ENCODE assay signal across 10 cellular contexts in genomic region chr1:35190784-35191183, GRCh38. TPM values are rescaled to one million over a fixed set of nuclear protein-coding genes. Genes with fewer than 3 reads are reported as not detected.
A peak's percentile ranks its signal among the peaks of the same experiment; 100 is the strongest.
DNase-seq lines count a peak whose midpoint lies in the region; ATAC-seq, FAIRE-seq and TF ChIP-seq lines count a peak whose summit lies in the region.
"Had no signal": no experiment of that assay in that cellular context is flagged by ENCODE, and none has a peak within 500 bp of the region (broad histone marks: within the 10 kb centered on the region; RNA-seq: fewer than 3 reads in every experiment).

No MANE protein-coding gene starts in this region.

- peaks cover 37 to 61% of the 10 kb centered on the region in 2 donors for H3K36me3 Mint-ChIP-seq in activated T-cell treated with anti-CD3 and anti-CD28 coated beads, Interleukin-2, amount 50 U/mL, for 72 hours (ENCODE audit: insufficient read depth in 2 of 2)

- H3K27me3 ChIP-seq in adrenal gland (no peaks in the 10 kb centered on the region), HepG2 (ENCODE audit: control insufficient read depth in 1 of 2, insufficient read depth in 2 of 2, low read length in 2 of 2) (no peaks in the 10 kb centered on the region; a peak in 1 of 5 replicates), tibial nerve (no peaks in the 10 kb centered on the region)

- WGBS in adrenal gland, 4 donors, result 1 to 7% (median 4%) methylated on average over 6 of the region's 6 CpGs
- 5% methylated on average over 6 of the region's 6 CpGs for WGBS in HepG2 (ENCODE audit: low lambda C conversion rate)
- 0 to 3% methylated on average over 6 of the region's 6 CpGs for WGBS in tibial nerve, 2 donors

- CTCF ChIA-PET in HepG2 (lab: Yijun Ruan, JAX; ENCODE audit: low intra/inter-chr PET ratio, low total read pairs), result no interaction called here

- peak overlapping the region; percentile 95 to 100 for H3K4me3 Mint-ChIP-seq in activated T-cell treated with anti-CD3 and anti-CD28 coated beads, Interleukin-2, amount 50 U/mL, for 72 hours

- no peak for TF ChIP-seq POLR2A in adrenal gland (IDR thresholded peaks at IDR 0.05)
- no peak; a peak in 1 of 4 replicates for TF ChIP-seq POLR2A in HepG2 (IDR thresholded peaks at IDR 0.05; ENCODE audit: insufficient read depth in 1 of 2, low read depth in 2 of 2, low read length in 2 of 2)
- TF ChIP-seq POLR2A in tibial nerve (IDR thresholded peaks at IDR 0.05), result no peak

- peaks cover 70% of the 10 kb centered on the region for H3K79me2 ChIP-seq in HepG2 (ENCODE audit: insufficient read depth, low read length)

- H3K27ac ChIP-seq in adrenal gland (peak overlapping the region in 2 of 5 donors; percentile 36 to 99), HepG2 (ENCODE audit: extremely low read length, insufficient read depth, low read length) (peak overlapping the region; percentile 35), tibial nerve (peak overlapping the region in 2 of 4 donors; percentile 97 to 99)

- no peak for DNase-seq in activated T-cell treated with anti-CD3 and anti-CD28 coated beads, Interleukin-2, amount 50 U/mL, for 72 hours
- DNase-seq in activated T-cell treated with anti-CD3 and anti-CD28 coated beads, Interleukin-2, amount 50 U/mL, for 48 hours, result no peak
- DNase-seq in adrenal gland, result peak in 1 of 7 donors; percentile 32
- no peak for DNase-seq in HepG2 (ENCODE audit: low spot score)
- DNase-seq in tibial nerve (ENCODE audit: low spot score in 2 of 2), result no peak
- DNase-seq in ureter (ENCODE audit: low spot score), result no peak
- no peak for DNase-seq in NCI-H2029 treated with DMSO at 0.1 percent for 48 hours (lab: John Stamatoyannopoulos, UW)
- no peak for DNase-seq in HUDEP-2 (lab: John Stamatoyannopoulos, UW; ENCODE audit: unreplicated experiment in 76 of 76)
- DNase-seq: NCI-H748 treated with DMSO at 0.1 percent for 48 hours had no signal

- no peak for TF ChIP-seq RAD21 in HepG2 (CRISPR knock-in tag; IDR thresholded peaks at IDR 0.05)

- peaks cover 75% of the 10 kb centered on the region for H3K4me1 Mint-ChIP-seq in activated T-cell treated with anti-CD3 and anti-CD28 coated beads, Interleukin-2, amount 50 U/mL, for 72 hours (ENCODE audit: low read depth)

- H3K4me1 ChIP-seq in adrenal gland (replicated peaks in 1 of 2) (peaks cover 19 to 54% of the 10 kb centered on the region in 2 donors), HepG2 (ENCODE audit: insufficient read depth, low read length) (peaks cover 69% of the 10 kb centered on the region), tibial nerve (peaks cover 0 to 63% (median 47%) of the 10 kb centered on the region in 4 donors)

- peaks cover 61% of the 10 kb centered on the region for H4K20me1 ChIP-seq in HepG2 (ENCODE audit: insufficient read depth, low read length)

- H3K9me3 ChIP-seq in adrenal gland (replicated peaks in 1 of 3) (no peaks in the 10 kb centered on the region), HepG2 (ENCODE audit: low read length) (no peaks in the 10 kb centered on the region), tibial nerve (no peaks in the 10 kb centered on the region)

- H2AFZ ChIP-seq in HepG2 (ENCODE audit: low read length), result no peak overlapping the region

- TSS peak; percentile 54 for BruUV-seq in HepG2 (replicated peaks; lab: Mats Ljungman, UMichigan)

- TF ChIP-seq EP300 in HepG2 (IDR thresholded peaks at IDR 0.05; ENCODE audit: low read depth in 2 of 2, low read length in 2 of 2), result no peak
- TF ChIP-seq EP300 in HepG2 (CRISPR knock-in tag; IDR thresholded peaks at IDR 0.05; ENCODE audit: borderline replicate concordance), result no peak
- no peak for TF ChIP-seq EP300 in tibial nerve (IDR thresholded peaks at IDR 0.05)

- intact Hi-C loops in adrenal gland (cut with DNase I) (no loop called here), HepG2 (cut with micrococcal nuclease; ENCODE audit: unreplicated experiment) (loop anchor here (5.0 kb wide), 1 partner anchor 158 kb away; the partner anchor contains the start of gene ZMYM6)

- TF ChIP-seq CTCF in adrenal gland (IDR thresholded peaks at IDR 0.05), result no peak
- TF ChIP-seq CTCF in HepG2 (CRISPR knock-in tag; IDR thresholded peaks at IDR 0.05), result no peak
- TF ChIP-seq CTCF in tibial nerve (IDR thresholded peaks at IDR 0.05), result no peak

- POLR2A ChIA-PET in HepG2 (lab: Yijun Ruan, JAX), result interaction anchor here (0.9 to 1.7 kb wide), 4 partner anchors 12 to 74 kb away, joined by 3 read pairs; no protein-coding TSS in a partner anchor

- peak overlapping the region; percentile 98 for H3K9ac ChIP-seq in HepG2 (ENCODE audit: insufficient read depth, low read depth, low read length)

- peak overlapping the region; percentile 99 for H3K27ac Mint-ChIP-seq in activated T-cell treated with anti-CD3 and anti-CD28 coated beads, Interleukin-2, amount 50 U/mL, for 72 hours

- no peak for FAIRE-seq in HepG2 (lab: Jason Lieb, UNC)
- FAIRE-seq: G401.6 had no signal

- in situ Hi-C loops in HepG2 (cut with HindIII; ENCODE audit: extremely low pct_ligation_motif_present, low pct_unique_long_range_greater_than_20kb), result loop anchor here (10.0 kb wide), 2 partner anchors 94 to 364 kb away; partner anchors contain the start of genes KIAA0319L and NCDN

- H3K36me3 ChIP-seq in adrenal gland (replicated peaks in 1 of 2) (peaks cover 0 to 56% of the 10 kb centered on the region in 2 donors), HepG2 (replicated peaks in 1 of 2; ENCODE audit: control insufficient read depth in 1 of 2, insufficient read depth in 2 of 2, low read length in 2 of 2) (peaks cover 30 to 59% of the 10 kb centered on the region in 2 experiments), tibial nerve (peaks cover 16 to 57% (median 31%) of the 10 kb centered on the region in 3 donors)

- H3K27me3 Mint-ChIP-seq in activated T-cell treated with anti-CD3 and anti-CD28 coated beads, Interleukin-2, amount 50 U/mL, for 72 hours (ENCODE audit: low read depth), result no peaks in the 10 kb centered on the region

- H3K4me3 ChIP-seq in adrenal gland, result peak overlapping the region in 3 of 4 donors; percentile 93 to 100 (median 95)
- H3K4me3 ChIP-seq in HepG2 (replicated peaks in 1 of 3; ENCODE audit: insufficient read depth in 1 of 3, low read depth in 2 of 3, low read length in 3 of 3), result peak overlapping the region; percentile 94 to 100 (median 99)
- H3K4me3 ChIP-seq in tibial nerve, result peak overlapping the region; percentile 90 to 100 (median 96)

- no peaks in the 10 kb centered on the region for H3K9me3 Mint-ChIP-seq in activated T-cell treated with anti-CD3 and anti-CD28 coated beads, Interleukin-2, amount 50 U/mL, for 72 hours

- peak overlapping the region; percentile 97 for H3K4me2 ChIP-seq in HepG2 (ENCODE audit: low read depth, low read length)

- no peak for ATAC-seq in activated T-cell treated with anti-CD3 and anti-CD28 coated beads, Interleukin-2, amount 50 U/mL, for 72 hours (replicated peaks in 1 of 2)
- ATAC-seq in HepG2, result no peak

TF ChIP-seq in HepG2, 621 proteins besides CTCF, POLR2A, EP300 and RAD21 (continues in another document):
- TF ChIP-seq ZNF740 (CRISPR knock-in tag; IDR thresholded peaks at IDR 0.05), result no peak
- no peak for TF ChIP-seq MED8 (CRISPR knock-in tag; IDR thresholded peaks at IDR 0.05; ENCODE audit: insufficient replicate concordance)
- TF ChIP-seq IRF9 (CRISPR knock-in tag; IDR thresholded peaks at IDR 0.05; ENCODE audit: borderline replicate concordance), result no peak
- no peak for TF ChIP-seq KDM4B (CRISPR knock-in tag; IDR thresholded peaks at IDR 0.05)
- no peak for TF ChIP-seq MAF1 (CRISPR knock-in tag; IDR thresholded peaks at IDR 0.05; ENCODE audit: borderline replicate concordance)
- TF ChIP-seq PHF8 (CRISPR knock-in tag; IDR thresholded peaks at IDR 0.05), result no peak

RNA-seq across cellular contexts. Expression of gene SFPQ, which starts 2.2 kb away (rescaled TPM):
- total RNA-seq in activated T-cell treated with anti-CD3 and anti-CD28 coated beads, Interleukin-2, amount 50 U/mL, for 72 hours, result 100 to 1,000 TPM; 288 to 297 TPM
- 100 to 1,000 TPM in 6 of 8 donors, 10 to 100 TPM in 2; 67.6 to 198 (median 154) TPM for total RNA-seq in adrenal gland
- 100 to 1,000 TPM; 320 to 762 (median 355) TPM for polyA plus RNA-seq in adrenal gland
- 260 and 292 TPM in 2 replicates for total RNA-seq in HepG2 (2016; rRNA removed; fragmentation: Illumina TruSeq; extraction: Trizol)
- total RNA-seq in HepG2 (2016; cell fraction: cytosol; rRNA removed; fragmentation: Illumina TruSeq; extraction: Trizol; ENCODE audit: low read depth), result 54.6 and 65.9 TPM in 2 replicates
- 237 and 292 TPM in 2 replicates for total RNA-seq in HepG2 (2016; cell fraction: insoluble cytoplasmic fraction; rRNA removed; fragmentation: Illumina TruSeq; extraction: Trizol)
- total RNA-seq in HepG2 (2016; cell fraction: membrane; rRNA removed; fragmentation: Illumina TruSeq; extraction: Trizol), result 101 and 132 TPM in 2 replicates
- total RNA-seq in HepG2 (2016; cell fraction: nucleus; rRNA removed; fragmentation: Illumina TruSeq; extraction: Trizol), result 411 and 473 TPM in 2 replicates
- 76.7 and 101 TPM in 2 replicates for polyA plus RNA-seq in HepG2 (2011; rRNA removed)
- polyA plus RNA-seq in HepG2 (2011; cell fraction: cytosol; rRNA removed), result 18.6 and 20.5 TPM in 2 replicates
- polyA plus RNA-seq in HepG2 (2011; cell fraction: nucleus; rRNA removed), result 225 and 256 TPM in 2 replicates
- 145 and 183 TPM in 2 replicates for polyA plus RNA-seq in HepG2 (2012)
- polyA plus RNA-seq in HepG2 (2016; cell fraction: cytosol; fragmentation: Illumina TruSeq; extraction: Trizol; ENCODE audit: low read depth), result 27.6 and 28.9 TPM in 2 replicates
- polyA plus RNA-seq in HepG2 (2016; cell fraction: insoluble cytoplasmic fraction; fragmentation: Illumina TruSeq; extraction: Trizol; ENCODE audit: low read depth), result 284 and 302 TPM in 2 replicates
- 44.6 and 59.5 TPM in 2 replicates for polyA plus RNA-seq in HepG2 (2016; cell fraction: membrane; fragmentation: Illumina TruSeq; extraction: Trizol; ENCODE audit: low read depth)
- 714 and 721 TPM in 2 replicates for polyA plus RNA-seq in HepG2 (2016; cell fraction: nucleus; fragmentation: Illumina TruSeq; extraction: Trizol; ENCODE audit: insufficient read depth, low read depth)
- polyA minus RNA-seq in HepG2 (2011; rRNA and poly(A)+ RNA removed; ENCODE audit: low replicate concordance), result 40.6 and 55.3 TPM in 2 replicates
- polyA minus RNA-seq in HepG2 (2011; cell fraction: cytosol; rRNA and poly(A)+ RNA removed), result 27.8 and 30.1 TPM in 2 replicates
- 397 and 453 TPM in 2 replicates for polyA minus RNA-seq in HepG2 (2011; cell fraction: nucleus; rRNA and poly(A)+ RNA removed)
- total RNA-seq in tibial nerve, result 100 to 1,000 TPM; 243 to 318 (median 267) TPM
- 389 TPM for total RNA-seq in ureter
